Comparison of ENCODE assay signal across 16 cellular contexts in the genomic region with DNA sequence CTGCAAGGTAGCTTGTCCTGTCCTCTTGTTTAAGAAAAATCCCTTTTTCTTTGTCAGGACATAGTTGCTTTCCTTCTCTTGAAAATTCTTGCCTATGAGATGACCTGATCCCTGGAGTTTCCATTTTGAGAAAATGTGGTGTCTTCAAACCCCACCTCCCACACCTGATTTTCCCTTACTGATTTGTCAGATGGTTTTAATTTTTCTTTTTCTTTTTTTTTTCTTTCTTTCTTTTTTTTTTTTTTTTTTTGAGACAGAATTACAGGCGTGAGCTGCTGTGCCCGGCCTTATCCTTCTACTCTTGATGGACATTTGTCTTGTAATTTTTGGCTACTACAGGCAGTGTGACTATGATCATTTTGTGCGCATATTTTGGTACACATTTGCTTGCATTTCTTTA. TPM values are rescaled to one million over a fixed set of nuclear protein-coding genes. Genes with fewer than 3 reads are reported as not detected.
A peak's percentile ranks its signal among the peaks of the same experiment; 100 is the strongest.
DNase-seq lines count a peak whose midpoint lies in the region; ATAC-seq, FAIRE-seq and TF ChIP-seq lines count a peak whose summit lies in the region.
"Had no signal": no experiment of that assay in that cellular context is flagged by ENCODE, and none has a peak within 500 bp of the region (broad histone marks: within the 10 kb centered on the region; RNA-seq: fewer than 3 reads in every experiment).

No MANE protein-coding gene starts in this region.

- DNase-seq in GM23248 (no peak), astrocyte (ENCODE audit: low read depth) (no peak), immature natural killer cell (no peak)
- no peak for DNase-seq in stimulated activated CD4-positive, alpha-beta T cell treated with anti-CD3 and anti-CD28 coated beads, Interleukin-2, amount 100 ng/mL, for 48 hours
- DNase-seq in stimulated activated CD4-positive, alpha-beta T cell treated with anti-CD3 and anti-CD28 coated beads, Interleukin-4, amount 100 ng/mL, for 24 hours, result no peak
- DNase-seq: activated CD4-positive, alpha-beta T cell treated with anti-CD3 and anti-CD28 coated beads for 36 hours; NCI-H446; SIG-M5; stimulated activated CD4-positive, alpha-beta T cell treated with anti-CD3 and anti-CD28 coated beads, Interleukin-4, amount 100 ng/mL, for 1 hour; stomach had no signal

- no peak overlapping the region for H3K4me3 Mint-ChIP-seq in astrocyte (ENCODE audit: unreplicated experiment)
- H3K4me3 Mint-ChIP-seq in immature natural killer cell, result no peak overlapping the region
- H3K4me3 Mint-ChIP-seq: activated CD4-positive, alpha-beta T cell treated with anti-CD3 and anti-CD28 coated beads for 36 hours; CD14-positive monocyte; neural crest cell had no signal

- H3K27ac Mint-ChIP-seq in astrocyte (ENCODE audit: unreplicated experiment), result no peak overlapping the region
- peak overlapping the region in 1 of 6 donors; percentile 54 for H3K27ac Mint-ChIP-seq in immature natural killer cell
- H3K27ac Mint-ChIP-seq: activated CD4-positive, alpha-beta T cell treated with anti-CD3 and anti-CD28 coated beads for 36 hours; activated naive CD4-positive, alpha-beta T cell treated with anti-CD3 and anti-CD28 coated beads, Interleukin-2, amount 50 U/mL, for 72 hours; CD14-positive monocyte had no signal

- H3K4me1 ChIP-seq in GM23248 (ENCODE audit: insufficient read depth), result peaks cover 10% of the 10 kb centered on the region; the same call in 1 of the 2 replicates
- peaks cover 10% of the 10 kb centered on the region for H3K4me1 ChIP-seq in astrocyte (ENCODE audit: insufficient read depth, low read length)
- H3K4me1 ChIP-seq in liver (ENCODE audit: control insufficient read depth in 4 of 4, insufficient read depth in 4 of 4, low read length in 3 of 4), result peaks cover 0 to 14% (median 8%) of the 10 kb centered on the region in 4 donors

- H3K36me3 ChIP-seq in GM23248 (ENCODE audit: low read depth) (peaks cover 16% of the 10 kb centered on the region), astrocyte (ENCODE audit: insufficient read depth, low read length) (no peaks in the 10 kb centered on the region), liver (ENCODE audit: control insufficient read depth in 4 of 4, insufficient read depth in 3 of 4, low read depth in 1 of 4, low read length in 3 of 4) (peaks cover 5 to 24% (median 23%) of the 10 kb centered on the region in 4 donors)

- H3K4me1 Mint-ChIP-seq in astrocyte (ENCODE audit: low read depth, unreplicated experiment) (peaks cover 1% of the 10 kb centered on the region), immature natural killer cell (peaks cover 10 to 17% of the 10 kb centered on the region in 2 donors)

- H3K79me2 ChIP-seq in GM23248 (ENCODE audit: insufficient read depth) (peaks cover 53% of the 10 kb centered on the region), astrocyte (ENCODE audit: insufficient read depth, low read length) (peaks cover 14% of the 10 kb centered on the region)

- H3K9me3 Mint-ChIP-seq in astrocyte (ENCODE audit: unreplicated experiment) (peaks cover 14% of the 10 kb centered on the region), immature natural killer cell (peaks cover 0 to 11% (median 4%) of the 10 kb centered on the region in 6 donors)

- H3K27ac ChIP-seq in 22Rv1, result peak overlapping the region; percentile 71; the same call in 1 of the 2 replicates
- no peak overlapping the region for H3K27ac ChIP-seq in GM23248
- H3K27ac ChIP-seq in astrocyte (ENCODE audit: low read depth, low read length), result no peak overlapping the region
- H3K27ac ChIP-seq in liver (ENCODE audit: low read depth in 1 of 2, low read length in 2 of 2), result no peak overlapping the region

- H4K20me1 ChIP-seq in GM23248 (ENCODE audit: insufficient read depth) (no peaks in the 10 kb centered on the region), astrocyte (ENCODE audit: insufficient read depth, low read length) (no peaks in the 10 kb centered on the region)

- 100% methylated on average over 3 of the region's 3 CpGs for WGBS in GM23248 (ENCODE audit: low coverage in 1 of 2, low lambda C conversion rate in 2 of 2, missing lambda C conversion rate in 2 of 2), 2 experiments
- WGBS in liver, result 99% methylated on average over 3 of the region's 3 CpGs

- in situ Hi-C loops in GM23248 (cut with MboI), result no loop called here

- H2AFZ ChIP-seq in GM23248 (peak overlapping the region; percentile 99; the same call in 1 of the 2 replicates), astrocyte (ENCODE audit: low read depth, low read length) (no peak overlapping the region)

- H3K4me3 ChIP-seq in GM23248 (peak overlapping the region; percentile 90), astrocyte (ENCODE audit: insufficient read depth, low read depth, low read length) (peak overlapping the region; percentile 98), liver (ENCODE audit: low read depth in 1 of 3, low read length in 3 of 3) (peak overlapping the region in 2 of 3 donors; percentile 91 to 98)

- H3K27me3 Mint-ChIP-seq in astrocyte (ENCODE audit: low read depth, unreplicated experiment) (no peaks in the 10 kb centered on the region), immature natural killer cell (ENCODE audit: low read depth in 3 of 3) (peaks cover 0 to 1% (median 0%) of the 10 kb centered on the region in 3 donors)
- H3K27me3 Mint-ChIP-seq: activated CD4-positive, alpha-beta T cell treated with anti-CD3 and anti-CD28 coated beads for 36 hours had no signal

- H3K36me3 Mint-ChIP-seq in astrocyte (ENCODE audit: low read depth, unreplicated experiment), result peaks cover 29% of the 10 kb centered on the region
- peaks cover 10 to 34% (median 29%) of the 10 kb centered on the region in 3 donors for H3K36me3 Mint-ChIP-seq in immature natural killer cell

- TF ChIP-seq CTCF in 22Rv1 (IDR thresholded peaks at IDR 0.05) (no peak), astrocyte (IDR thresholded peaks at IDR 0.05; ENCODE audit: insufficient read depth, low read depth, low read length) (no peak), liver (IDR thresholded peaks at IDR 0.05; ENCODE audit: low read depth, low read length, missing input control) (no peak)

- FAIRE-seq in astrocyte (lab: Jason Lieb, UNC), result no peak

- H3K9ac ChIP-seq in GM23248, result peak overlapping the region; percentile 88; the same call in 1 of the 2 replicates
- H3K9ac ChIP-seq in astrocyte (ENCODE audit: low read length), result no peak overlapping the region
- H3K9ac ChIP-seq in liver (ENCODE audit: low read depth in 1 of 2, low read length in 2 of 2), result no peak overlapping the region

- no peak for TF ChIP-seq RAD21 in liver (IDR thresholded peaks at IDR 0.05)

- peak overlapping the region; percentile 96 for H3K4me2 ChIP-seq in GM23248 (ENCODE audit: unreplicated experiment)
- peak overlapping the region; percentile 97 for H3K4me2 ChIP-seq in astrocyte (ENCODE audit: low read length)

- H3K9me3 ChIP-seq in GM23248 (ENCODE audit: low read depth) (no peaks in the 10 kb centered on the region), astrocyte (ENCODE audit: insufficient read depth, low read depth, low read length) (no peaks in the 10 kb centered on the region), liver (ENCODE audit: control insufficient read depth in 4 of 4, low read length in 3 of 4) (peaks cover 7 to 27% (median 14%) of the 10 kb centered on the region in 4 donors)

- no peak for ATAC-seq in HG02840 (IDR thresholded peaks at IDR 0.05; ENCODE audit: low FRiP score, unreplicated experiment)
- ATAC-seq: activated CD4-positive, alpha-beta T cell treated with anti-CD3 and anti-CD28 coated beads for 36 hours; activated naive CD4-positive, alpha-beta T cell treated with anti-CD3 and anti-CD28 coated beads, Interleukin-2, amount 50 U/mL, for 72 hours had no signal

- peaks cover 10% of the 10 kb centered on the region; the same call in 1 of the 2 replicates for H3F3A ChIP-seq in GM23248 (ENCODE audit: insufficient read depth)

- H3K27me3 ChIP-seq in GM23248 (replicated peaks; ENCODE audit: insufficient read depth), result no peaks in the 10 kb centered on the region
- no peaks in the 10 kb centered on the region for H3K27me3 ChIP-seq in astrocyte (ENCODE audit: insufficient read depth, low read length)
- no peaks in the 10 kb centered on the region for H3K27me3 ChIP-seq in liver (ENCODE audit: control insufficient read depth in 4 of 4, insufficient read depth in 4 of 4, low read length in 3 of 4)
- H3K27me3 ChIP-seq: stomach had no signal

- no peaks in the 10 kb centered on the region for H3K9me2 ChIP-seq in GM23248 (ENCODE audit: insufficient read depth)

TF ChIP-seq in liver, 16 proteins besides CTCF, POLR2A, EP300 and RAD21 (continues in another document):
- no peak for TF ChIP-seq FOXA2 (IDR thresholded peaks at IDR 0.05)
- no peak for TF ChIP-seq HNF4A (conservative IDR thresholded peaks at IDR 0.05)
- no peak for TF ChIP-seq RXRA (IDR thresholded peaks at IDR 0.05)

RNA-seq across cellular contexts. Expression of a gene that starts 1.2 kb away (rescaled TPM):
- total RNA-seq in GM23248 (2014; rRNA removed; shearing (Covaris generic)), result 1.7 and 5.7 TPM in 2 replicates
- polyA plus RNA-seq in GM23248 (2016; fragmentation: Nextera tagmentation; extraction: Ambion mirVana) (3.2 and 4.6 TPM in 2 replicates), liver (1 to 10 TPM in 1 of 2 donors, under 1 TPM in 1; 0.67 to 1.9 TPM), immature natural killer cell (1 to 10 TPM; 3.2 to 5.4 (median 3.6) TPM)
- total RNA-seq in astrocyte (3.6 and 4.8 TPM in 2 replicates), liver (1 to 10 TPM; 2.3 to 4.7 TPM)

RNA-seq across cellular contexts. Expression of a gene that starts 13.7 kb away (rescaled TPM):
- 6.1 and 6.3 TPM in 2 replicates for total RNA-seq in GM23248 (2014; rRNA removed; shearing (Covaris generic))
- polyA plus RNA-seq in GM23248 (2016; fragmentation: Nextera tagmentation; extraction: Ambion mirVana) (4.1 and 4.2 TPM in 2 replicates), liver (1 to 10 TPM; 2.8 to 3.1 TPM), immature natural killer cell (1 to 10 TPM; 6.2 to 8.8 (median 8.5) TPM)
- total RNA-seq in astrocyte (7.5 and 8.8 TPM in 2 replicates), liver (1 to 10 TPM; 5.3 to 5.5 TPM)
